ENCODE assay signal across 26 cellular contexts in the genomic region with DNA sequence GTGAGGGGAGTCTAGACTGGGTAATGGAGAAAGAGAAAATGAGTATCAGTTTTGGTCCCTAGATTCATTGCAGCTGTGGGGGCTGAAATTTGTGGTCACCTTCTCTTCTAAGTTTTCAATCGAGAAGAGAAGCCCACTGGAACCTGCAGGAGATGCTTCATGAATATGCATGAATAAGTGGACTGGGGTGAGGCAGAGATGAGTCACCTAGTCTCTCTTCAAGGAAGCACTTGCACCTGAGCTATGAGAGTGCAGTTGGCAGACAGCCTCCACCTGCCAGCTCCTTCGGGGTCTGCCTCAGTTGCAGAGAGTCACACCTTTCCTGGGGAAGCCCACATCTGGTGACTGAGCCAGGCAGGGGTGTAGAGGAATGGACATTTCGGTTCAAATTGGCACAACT.
DNase-seq lines count a peak whose midpoint lies in the region; ATAC-seq and TF ChIP-seq lines count a peak whose summit lies in the region.
"Had no signal": no experiment of that assay in that cellular context is flagged by ENCODE, and none has a peak within 500 bp of the region (broad histone marks: within the 10 kb centered on the region; RNA-seq: fewer than 3 reads in every experiment).

No MANE protein-coding gene starts in this region.

- H3K4me3 Mint-ChIP-seq in activated naive CD4-positive, alpha-beta T cell treated with anti-CD3 and anti-CD28 coated beads for 36 hours: no peak overlapping the region
- H3K4me3 Mint-ChIP-seq: activated CD4-positive, alpha-beta T cell treated with anti-CD3 and anti-CD28 coated beads, Interleukin-2, amount 10 ng/mL, durations not matched to agents 7 days and 5 days; CD4-positive, CD25-positive, alpha-beta regulatory T cell; central memory CD8-positive, alpha-beta T cell had no signal

- TF ChIP-seq CTCF in GM10248 (IDR thresholded peaks at IDR 0.05; ENCODE audit: control extremely low read depth, extremely low read depth, low read depth, missing control alignments) (no peak), RWPE1 (conservative IDR thresholded peaks at IDR 0.05; ENCODE audit: low read depth) (no peak)

- H3K27me3 Mint-ChIP-seq in activated naive CD4-positive, alpha-beta T cell treated with anti-CD3 and anti-CD28 coated beads for 36 hours (ENCODE audit: low read depth): peaks cover 24% of the 10 kb centered on the region

- no peaks in the 10 kb centered on the region for H3K4me1 Mint-ChIP-seq in activated naive CD4-positive, alpha-beta T cell treated with anti-CD3 and anti-CD28 coated beads for 36 hours (ENCODE audit: low read depth)
- H3K4me1 Mint-ChIP-seq: activated CD4-positive, alpha-beta T cell treated with anti-CD3 and anti-CD28 coated beads, Interleukin-2, amount 10 ng/mL, durations not matched to agents 7 days and 5 days; CD4-positive, CD25-positive, alpha-beta regulatory T cell; central memory CD8-positive, alpha-beta T cell had no signal

- intact Hi-C loops in activated naive CD4-positive, alpha-beta T cell treated with anti-CD3 and anti-CD28 coated beads for 36 hours (cut with micrococcal nuclease): no loop called here

- no peak overlapping the region for H3K27ac Mint-ChIP-seq in activated naive CD4-positive, alpha-beta T cell treated with anti-CD3 and anti-CD28 coated beads for 36 hours
- H3K27ac Mint-ChIP-seq: activated CD4-positive, alpha-beta T cell treated with anti-CD3 and anti-CD28 coated beads, Interleukin-2, amount 10 ng/mL, durations not matched to agents 7 days and 5 days had no signal

- CTCF ChIA-PET in GM10248 (lab: Yijun Ruan, JAX): interaction anchor here (1.1 to 3.0 kb wide), 3 partner anchors 13 to 86 kb away, joined by 3 to 9 read pairs (median 8); no protein-coding TSS in a partner anchor
- CTCF ChIA-PET in RWPE1 (lab: Yijun Ruan, JAX): no interaction called here
- CTCF ChIA-PET in activated naive CD4-positive, alpha-beta T cell treated with anti-CD3 and anti-CD28 coated beads for 36 hours (lab: Charles Lee): no interaction called here

- ATAC-seq in HG02759 (IDR thresholded peaks at IDR 0.05; ENCODE audit: unreplicated experiment) (peak; percentile 49), GM21367 (IDR thresholded peaks at IDR 0.05; ENCODE audit: unreplicated experiment) (no peak), GM21423 (IDR thresholded peaks at IDR 0.05; ENCODE audit: unreplicated experiment) (no peak)
- ATAC-seq: lower lobe of right lung had no signal

- H3K36me3 Mint-ChIP-seq in activated naive CD4-positive, alpha-beta T cell treated with anti-CD3 and anti-CD28 coated beads for 36 hours (ENCODE audit: low read depth): no peaks in the 10 kb centered on the region
- H3K36me3 Mint-ChIP-seq: CD4-positive, CD25-positive, alpha-beta regulatory T cell had no signal

- DNase-seq in GM10248 (ENCODE audit: extremely low spot score) (peak; percentile 37), RWPE1 (ENCODE audit: low spot score) (peak; percentile 68), kidney tubule cell (ENCODE audit: low spot score) (peak; percentile 82), hepatic stellate cell (ENCODE audit: low spot score) (no peak)
- DNase-seq in activated naive CD4-positive, alpha-beta T cell treated with anti-CD3 and anti-CD28 coated beads for 36 hours: no peak
- DNase-seq: activated CD4-positive, alpha-beta T cell treated with anti-CD3 and anti-CD28 coated beads, Interleukin-2, amount 10 ng/mL, durations not matched to agents 7 days and 5 days; activated CD8-positive, alpha-beta memory T cell treated with anti-CD3 and anti-CD28 coated beads, Interleukin-2, amount 50 U/mL, for 48 hours; activated gamma-delta T cell; amygdala; CD4-positive, CD25-positive, alpha-beta regulatory T cell; DND-41; effector CD8-positive, alpha-beta T cell; glutamatergic neuron; lower lobe of right lung; NCI-H1092 treated with DMSO at 0.1 percent for 48 hours; NCI-H2081; NCI-H510A treated with DMSO at 0.1 percent for 48 hours; occipital lobe; SHP77 had no signal

- POLR2A ChIA-PET in GM10248 (lab: Yijun Ruan, JAX) (interaction anchor here (0.6 kb wide), 1 partner anchor 17 kb away, joined by 3 read pairs; no protein-coding TSS in a partner anchor), RWPE1 (lab: Yijun Ruan, JAX; ENCODE audit: low non-redundant PET) (no interaction called here)

- no peak overlapping the region for H3K27ac ChIP-seq in RWPE1
- H3K27ac ChIP-seq: KMS-11, lower lobe of right lung, right atrium auricular region, suprapubic skin had no signal

- H3K9me3 Mint-ChIP-seq in activated naive CD4-positive, alpha-beta T cell treated with anti-CD3 and anti-CD28 coated beads for 36 hours: no peaks in the 10 kb centered on the region
- H3K9me3 Mint-ChIP-seq: activated CD4-positive, alpha-beta T cell treated with anti-CD3 and anti-CD28 coated beads, Interleukin-2, amount 10 ng/mL, durations not matched to agents 7 days and 5 days; central memory CD8-positive, alpha-beta T cell had no signal

Comparison
In these comparisons a context has a peak if more than half of its experiments do, and no peak if none do; other contexts are left out.
1. DNase-seq: peak in GM10248 (single experiment), RWPE1 (single experiment) and kidney tubule cell (single experiment); none in activated naive CD4-positive, alpha-beta T cell treated with anti-CD3 and anti-CD28 coated beads for 36 hours (single experiment) and hepatic stellate cell (single experiment).